ENCODE assay signal across 18 cellular contexts in the genomic region with DNA sequence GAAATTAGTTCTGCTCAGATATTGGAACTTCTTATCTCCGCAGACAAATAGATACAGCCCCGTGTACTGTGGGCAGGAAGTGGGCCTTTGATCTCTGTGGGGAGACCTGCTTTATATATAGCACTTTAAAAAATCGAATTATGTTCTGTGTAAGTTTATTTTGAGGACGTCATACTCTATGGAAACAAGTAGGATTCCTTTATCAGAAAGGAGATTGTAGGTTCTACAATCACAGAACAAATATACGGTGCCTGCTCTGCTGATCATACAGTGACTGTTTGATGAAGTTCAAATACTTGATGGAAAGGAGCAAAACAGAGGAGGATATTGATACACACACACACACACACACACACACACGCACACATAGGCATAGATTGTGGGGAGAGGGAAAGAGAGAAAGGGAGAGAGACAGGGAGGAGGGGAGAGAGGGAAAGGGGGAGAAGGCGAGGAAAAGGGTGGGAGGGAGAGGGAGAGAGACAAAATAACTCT. TPM values are rescaled to one million over a fixed set of nuclear protein-coding genes. Genes with fewer than 3 reads are reported as not detected.
A peak's percentile ranks its signal among the peaks of the same experiment; 100 is the strongest.
DNase-seq lines count a peak whose midpoint lies in the region; ATAC-seq and TF ChIP-seq lines count a peak whose summit lies in the region.
"Had no signal": no experiment of that assay in that cellular context is flagged by ENCODE, and none has a peak within 500 bp of the region (broad histone marks: within the 10 kb centered on the region; RNA-seq: fewer than 3 reads in every experiment).

No MANE protein-coding gene starts in this region.

- H2AFZ ChIP-seq in Loucy (ENCODE audit: low read length) = peak overlapping the region; percentile 71

- H3K4me1 Mint-ChIP-seq in activated T-cell treated with anti-CD3 and anti-CD28 coated beads, Interleukin-2, amount 50 U/mL, for 72 hours (ENCODE audit: low read depth) = peaks cover 7% of the 10 kb centered on the region
- H3K4me1 Mint-ChIP-seq in stimulated activated naive CD8-positive, alpha-beta T cell treated with anti-CD3 and anti-CD28 coated beads, Interleukin-15, amount 100 ng/mL, for 72 hours = peaks cover 16% of the 10 kb centered on the region

- H3K9ac ChIP-seq in Loucy (ENCODE audit: low read depth, low read length, poor library complexity, severe bottlenecking) = peak overlapping the region; percentile 48

- peak; percentile 45 to 49 for ATAC-seq in activated T-cell treated with anti-CD3 and anti-CD28 coated beads, Interleukin-2, amount 50 U/mL, for 72 hours (replicated peaks in 1 of 2)
- peak; percentile 85 for ATAC-seq in stimulated activated naive CD8-positive, alpha-beta T cell treated with anti-CD3 and anti-CD28 coated beads, Interleukin-15, amount 100 ng/mL, for 72 hours

- no peaks in the 10 kb centered on the region for H3K27me3 Mint-ChIP-seq in activated T-cell treated with anti-CD3 and anti-CD28 coated beads, Interleukin-2, amount 50 U/mL, for 72 hours (ENCODE audit: low read depth)
- H3K27me3 Mint-ChIP-seq in stimulated activated naive CD8-positive, alpha-beta T cell treated with anti-CD3 and anti-CD28 coated beads, Interleukin-15, amount 100 ng/mL, for 72 hours = no peaks in the 10 kb centered on the region
- H3K27me3 Mint-ChIP-seq: stimulated activated naive CD8-positive, alpha-beta T cell treated with anti-CD3 and anti-CD28 coated beads, Interleukin-15, Interleukin-2, amounts not matched to agents 100 ng/mL and 50 ng/mL, for 24 hours had no signal

- TF ChIP-seq CTCF in Loucy (conservative IDR thresholded peaks at IDR 0.05; ENCODE audit: low read length) (no peak), esophagus squamous epithelium (IDR thresholded peaks at IDR 0.05) (no peak)

- no peak for TF ChIP-seq POLR2A in esophagus squamous epithelium (IDR thresholded peaks at IDR 0.05)

- peak overlapping the region; percentile 74 for H3K4me2 ChIP-seq in Loucy (ENCODE audit: low read depth, low read length, poor library complexity, severe bottlenecking)

- no peak overlapping the region for H3K4me3 Mint-ChIP-seq in activated T-cell treated with anti-CD3 and anti-CD28 coated beads, Interleukin-2, amount 50 U/mL, for 72 hours
- no peak overlapping the region for H3K4me3 Mint-ChIP-seq in stimulated activated naive CD8-positive, alpha-beta T cell treated with anti-CD3 and anti-CD28 coated beads, Interleukin-15, amount 100 ng/mL, for 72 hours
- H3K4me3 Mint-ChIP-seq: stimulated activated naive CD8-positive, alpha-beta T cell treated with anti-CD3 and anti-CD28 coated beads, Interleukin-15, Interleukin-2, amounts not matched to agents 100 ng/mL and 50 ng/mL, for 24 hours had no signal

- H3K79me2 ChIP-seq in Loucy (ENCODE audit: insufficient read depth, low read length) = no peaks in the 10 kb centered on the region

- DNase-seq in activated T-cell treated with anti-CD3 and anti-CD28 coated beads, Interleukin-2, amount 50 U/mL, for 72 hours = no peak
- no peak for DNase-seq in activated T-cell treated with anti-CD3 and anti-CD28 coated beads for 4 hours
- DNase-seq in esophagus squamous epithelium (lab: John Stamatoyannopoulos, UW) = no peak
- DNase-seq in stimulated activated naive CD8-positive, alpha-beta T cell treated with anti-CD3 and anti-CD28 coated beads, Interleukin-15, amount 100 ng/mL, for 72 hours = no peak
- no peak for DNase-seq in foreskin melanocyte
- no peak for DNase-seq in NCI-H187 (lab: John Stamatoyannopoulos, UW)
- DNase-seq in Ammon's horn (ENCODE audit: low spot score) = no peak
- DNase-seq: dermis blood vessel endothelial cell; NCI-H1694; NCI-H446; NK-92 treated with Interleukin-12 subunit alpha and Interleukin-12 subunit beta, amount 100 ng/mL, for 24 hours had no signal

- H3K4me3 ChIP-seq in Loucy (ENCODE audit: low read length, poor library complexity, severe bottlenecking) (peak overlapping the region; percentile 19), esophagus squamous epithelium (no peak overlapping the region)
- H3K4me3 ChIP-seq: gastroesophageal sphincter, MG63 had no signal

- intact Hi-C loops in esophagus squamous epithelium (cut with DNase I) = no loop called here

- H3K4me1 ChIP-seq in Loucy (ENCODE audit: insufficient read depth, low read length, poor library complexity, severe bottlenecking) (peaks cover 35% of the 10 kb centered on the region), esophagus squamous epithelium (peaks cover 0 to 37% (median 7%) of the 10 kb centered on the region in 3 donors)

- H3F3A ChIP-seq in Loucy (ENCODE audit: low read depth) = 0 out of 2 replicates have a peak, but pooled peaks cover 2% of the 10 kb centered on the region

- H3K27me3 ChIP-seq in Loucy (ENCODE audit: insufficient read depth, low read length, poor library complexity, severe bottlenecking) (no peaks in the 10 kb centered on the region), esophagus squamous epithelium (no peaks in the 10 kb centered on the region)
- H3K27me3 ChIP-seq: gastroesophageal sphincter, MG63 had no signal

- no peaks in the 10 kb centered on the region for H3K36me3 Mint-ChIP-seq in activated T-cell treated with anti-CD3 and anti-CD28 coated beads, Interleukin-2, amount 50 U/mL, for 72 hours (ENCODE audit: insufficient read depth in 2 of 2)

- H3K27ac ChIP-seq in esophagus squamous epithelium = peak overlapping the region in 3 of 4 donors; percentile 10 to 50 (median 36)
- H3K27ac ChIP-seq: epithelial cell of prostate had no signal

- H3K9me3 Mint-ChIP-seq in activated T-cell treated with anti-CD3 and anti-CD28 coated beads, Interleukin-2, amount 50 U/mL, for 72 hours = no peaks in the 10 kb centered on the region
- H3K9me3 Mint-ChIP-seq in stimulated activated naive CD8-positive, alpha-beta T cell treated with anti-CD3 and anti-CD28 coated beads, Interleukin-15, amount 100 ng/mL, for 72 hours = no peaks in the 10 kb centered on the region
- H3K9me3 Mint-ChIP-seq: stimulated activated naive CD8-positive, alpha-beta T cell treated with anti-CD3 and anti-CD28 coated beads, Interleukin-15, Interleukin-2, amounts not matched to agents 100 ng/mL and 50 ng/mL, for 24 hours had no signal

- H3K36me3 ChIP-seq in Loucy (ENCODE audit: insufficient read depth, low read length) (no peaks in the 10 kb centered on the region), esophagus squamous epithelium (no peaks in the 10 kb centered on the region)
- H3K36me3 ChIP-seq: gastroesophageal sphincter, MG63 had no signal

- no peak overlapping the region for H3K27ac Mint-ChIP-seq in activated T-cell treated with anti-CD3 and anti-CD28 coated beads, Interleukin-2, amount 50 U/mL, for 72 hours
- peak overlapping the region in 1 of 2 donors; percentile 30 for H3K27ac Mint-ChIP-seq in stimulated activated naive CD8-positive, alpha-beta T cell treated with anti-CD3 and anti-CD28 coated beads, Interleukin-15, amount 100 ng/mL, for 72 hours
- H3K27ac Mint-ChIP-seq: stimulated activated naive CD8-positive, alpha-beta T cell treated with anti-CD3 and anti-CD28 coated beads, Interleukin-15, Interleukin-2, amounts not matched to agents 100 ng/mL and 50 ng/mL, for 24 hours had no signal

- H4K20me1 ChIP-seq in Loucy (ENCODE audit: insufficient read depth, low read length, poor library complexity, severe bottlenecking) = no peaks in the 10 kb centered on the region

- H3K9me2 ChIP-seq in Loucy (replicated peaks; ENCODE audit: low read depth, low read length) = no peaks in the 10 kb centered on the region

- 50 to 65% methylated on average over 7 of the region's 7 CpGs for WGBS in esophagus squamous epithelium, 2 donors

- no peaks in the 10 kb centered on the region for H3K9me3 ChIP-seq in Loucy (ENCODE audit: insufficient read depth, low read depth, low read length)
- no peaks in the 10 kb centered on the region for H3K9me3 ChIP-seq in esophagus squamous epithelium
- H3K9me3 ChIP-seq: gastroesophageal sphincter, MG63 had no signal

RNA-seq across cellular contexts. Expression of a gene that starts 14.7 kb away (rescaled TPM):
- 1 to 10 TPM in 1 of 2 donors, under 1 TPM in 1; 0.89 to 1.8 TPM for total RNA-seq in activated T-cell treated with anti-CD3 and anti-CD28 coated beads, Interleukin-2, amount 50 U/mL, for 72 hours
- 1 to 10 TPM; 1.4 to 9.5 (median 6.3) TPM for total RNA-seq in esophagus squamous epithelium
- total RNA-seq: H4 had no signal

RNA-seq across cellular contexts. Expression of a gene that starts 47.2 kb away (rescaled TPM):
- total RNA-seq in activated T-cell treated with anti-CD3 and anti-CD28 coated beads, Interleukin-2, amount 50 U/mL, for 72 hours = 10 to 100 TPM; 22.6 to 28.7 TPM
- 10 to 100 TPM in 1 of 4 donors, 1 to 10 TPM in 3; 3.3 to 11.8 (median 4.4) TPM for total RNA-seq in esophagus squamous epithelium

RNA-seq across cellular contexts. Expression of a gene that starts 47.2 kb away (rescaled TPM):
- 10 to 100 TPM; 27.8 to 32.2 TPM for total RNA-seq in activated T-cell treated with anti-CD3 and anti-CD28 coated beads, Interleukin-2, amount 50 U/mL, for 72 hours
- total RNA-seq in esophagus squamous epithelium = 10 to 100 TPM; 15.4 to 25.6 (median 20.3) TPM

RNA-seq across cellular contexts. Expression of a gene that starts 59.3 kb away (rescaled TPM):
- not detected for total RNA-seq in activated T-cell treated with anti-CD3 and anti-CD28 coated beads, Interleukin-2, amount 50 U/mL, for 72 hours
- total RNA-seq in esophagus squamous epithelium = 1 to 10 TPM in 2 of 4 donors, under 1 TPM in 2; 0.42 to 4.8 (median 1.0) TPM
- total RNA-seq: bronchial epithelial cell, dermis blood vessel endothelial cell, gastroesophageal sphincter, H4 had no signal
